10 cellular contexts compared by ENCODE assay signal in the genomic region with DNA sequence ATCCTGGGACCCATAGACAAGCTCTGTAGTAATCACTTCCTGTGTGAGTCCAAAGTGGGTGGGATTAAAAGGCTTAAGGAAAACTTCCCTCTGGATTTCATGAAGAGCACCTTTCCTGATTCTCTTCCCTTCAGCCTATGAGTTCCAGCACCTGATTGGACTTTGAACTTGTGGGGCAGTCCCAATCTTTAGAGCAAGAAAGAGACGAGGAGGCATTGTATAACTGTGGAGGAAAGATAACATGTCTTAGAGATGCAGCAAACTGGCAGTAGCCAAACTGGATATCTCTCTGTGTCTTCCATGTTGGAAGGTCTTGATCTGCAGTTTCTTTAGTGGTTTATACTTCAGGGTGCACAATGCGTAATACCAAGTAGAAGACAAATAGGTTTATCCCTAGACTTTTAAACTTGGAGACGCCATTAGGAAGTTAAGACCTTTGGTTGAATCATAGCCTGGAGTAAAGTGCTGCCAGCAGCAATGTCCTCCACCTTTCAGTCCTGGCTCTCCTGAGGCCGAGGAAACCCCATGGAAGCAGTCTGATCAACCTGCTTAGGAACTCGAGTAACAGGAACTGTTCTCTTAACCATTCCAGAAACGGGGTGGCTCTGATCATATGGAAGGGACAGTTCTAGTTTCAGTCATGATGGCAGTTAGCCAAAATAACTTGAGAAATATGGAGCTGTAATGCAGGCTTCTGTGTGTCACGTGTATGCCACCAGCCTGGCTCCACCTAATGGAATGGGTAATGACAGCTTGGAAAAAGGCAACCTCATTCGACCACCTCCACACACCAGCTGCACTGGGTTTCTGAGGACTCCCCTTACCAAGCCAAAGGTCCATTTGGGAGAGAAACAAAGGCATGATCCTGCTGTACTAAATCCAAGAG. TPM values are rescaled to one million over a fixed set of nuclear protein-coding genes. Genes with fewer than 3 reads are reported as not detected.
DNase-seq lines count a peak whose midpoint lies in the region; ATAC-seq, FAIRE-seq and TF ChIP-seq lines count a peak whose summit lies in the region.
"Had no signal": no experiment of that assay in that cellular context is flagged by ENCODE, and none has a peak within 500 bp of the region (broad histone marks: within the 10 kb centered on the region; RNA-seq: fewer than 3 reads in every experiment).

No MANE protein-coding gene starts in this region.

- no peak for FAIRE-seq in kidney (lab: Jason Lieb, UNC)

- peaks cover 33% of the 10 kb centered on the region for H3K36me3 Mint-ChIP-seq in activated CD4-positive, alpha-beta T cell treated with anti-CD3 and anti-CD28 coated beads, Interleukin-2, amount 10 ng/mL, durations not matched to agents 24 days and 14 days (ENCODE audit: low read depth)

- no peak overlapping the region for H3K9ac ChIP-seq in kidney (ENCODE audit: low read length in 2 of 2)

- DNase-seq in A673 (ENCODE audit: low spot score), result peak; percentile 37
- peak; percentile 15 for DNase-seq in ELR (ENCODE audit: low read depth)
- peak; percentile 20 for DNase-seq in cerebellar cortex (ENCODE audit: low spot score)
- DNase-seq in lung (ENCODE audit: low spot score), result peak; percentile 32
- DNase-seq in kidney, result no peak
- no peak for DNase-seq in activated CD4-positive, alpha-beta T cell treated with anti-CD3 and anti-CD28 coated beads, Interleukin-2, amount 10 ng/mL, durations not matched to agents 24 days and 14 days
- no peak for DNase-seq in SJCRH30
- DNase-seq: DMS53, NCI-H524 treated with DMSO at 0.1 percent for 48 hours had no signal

- H3K4me1 Mint-ChIP-seq in activated CD4-positive, alpha-beta T cell treated with anti-CD3 and anti-CD28 coated beads, Interleukin-2, amount 10 ng/mL, durations not matched to agents 24 days and 14 days, result peaks cover 11% of the 10 kb centered on the region

- intact Hi-C loops in A673 (cut with micrococcal nuclease; ENCODE audit: unreplicated experiment), result no loop called here
- intact Hi-C loops in kidney (cut with DNase I), result no loop called here
- intact Hi-C loops in activated CD4-positive, alpha-beta T cell treated with anti-CD3 and anti-CD28 coated beads, Interleukin-2, amount 10 ng/mL, durations not matched to agents 24 days and 14 days (cut with micrococcal nuclease), result no loop called here

- ATAC-seq in lung (ENCODE audit: insufficient read depth, low FRiP score) (no peak), GM18907 (IDR thresholded peaks at IDR 0.05; ENCODE audit: unreplicated experiment) (no peak)

- H3K4me3 ChIP-seq in A673 (ENCODE audit: low read depth, low read length, poor library complexity, severe bottlenecking) (no peak overlapping the region), lung (no peak overlapping the region), kidney (ENCODE audit: low read length in 2 of 2) (no peak overlapping the region), SJCRH30 (no peak overlapping the region)

- BruUV-seq in A673 (replicated peaks; lab: Mats Ljungman, UMichigan), result no TSS peak

- H3K36me3 ChIP-seq in A673 (ENCODE audit: insufficient read depth, low read length, poor library complexity, severe bottlenecking) (peaks cover 20% of the 10 kb centered on the region), lung (ENCODE audit: control insufficient read depth in 2 of 2, insufficient read depth in 2 of 2, low read length in 2 of 2) (peaks cover 4 to 8% of the 10 kb centered on the region in 2 donors), kidney (ENCODE audit: control insufficient read depth in 1 of 2, insufficient read depth in 2 of 2, low read length in 2 of 2) (peaks cover 10 to 23% of the 10 kb centered on the region in 2 donors), SJCRH30 (peaks cover 30% of the 10 kb centered on the region)

- peak overlapping the region; percentile 37 for H3K27ac ChIP-seq in A673 (ENCODE audit: low read depth, low read length, poor library complexity, severe bottlenecking)
- peak overlapping the region; percentile 52 to 72 for H3K27ac ChIP-seq in lung (ENCODE audit: low read depth in 1 of 2, low read length in 1 of 2)
- H3K27ac ChIP-seq in kidney (ENCODE audit: low read depth in 2 of 2, low read length in 2 of 2), result no peak overlapping the region
- no peak overlapping the region for H3K27ac ChIP-seq in SJCRH30

- 58 to 61% methylated on average over 8 of the region's 8 CpGs for WGBS in lung, 2 donors

- no peak overlapping the region for H3K4me3 Mint-ChIP-seq in activated CD4-positive, alpha-beta T cell treated with anti-CD3 and anti-CD28 coated beads, Interleukin-2, amount 10 ng/mL, durations not matched to agents 24 days and 14 days

- TF ChIP-seq CTCF in A673 (conservative IDR thresholded peaks at IDR 0.05; ENCODE audit: low read depth, low read length) (no peak), lung (IDR thresholded peaks at IDR 0.05; ENCODE audit: control extremely low read depth, extremely low read depth) (no peak), kidney (IDR thresholded peaks at IDR 0.05; ENCODE audit: borderline replicate concordance, extremely low read depth, insufficient read depth) (no peak)

- peaks cover 26% of the 10 kb centered on the region for H3K4me1 ChIP-seq in A673 (ENCODE audit: insufficient read depth, low read length, poor library complexity, severe bottlenecking)
- H3K4me1 ChIP-seq in lung (ENCODE audit: control insufficient read depth in 2 of 2, insufficient read depth in 2 of 2, low read length in 2 of 2), result peaks cover 0 to 4% of the 10 kb centered on the region in 2 donors
- peaks cover 0 to 8% of the 10 kb centered on the region in 2 donors for H3K4me1 ChIP-seq in kidney (ENCODE audit: control insufficient read depth in 1 of 2, insufficient read depth in 1 of 2, low read depth in 1 of 2, low read length in 2 of 2)
- H3K4me1 ChIP-seq in SJCRH30, result no peaks in the 10 kb centered on the region

- H3K27ac Mint-ChIP-seq in activated CD4-positive, alpha-beta T cell treated with anti-CD3 and anti-CD28 coated beads, Interleukin-2, amount 10 ng/mL, durations not matched to agents 24 days and 14 days, result no peak overlapping the region

- POLR2A ChIA-PET in A673 (lab: Charles Lee; ENCODE audit: low non-redundant PET), result no interaction called here

- H3K9me3 Mint-ChIP-seq in activated CD4-positive, alpha-beta T cell treated with anti-CD3 and anti-CD28 coated beads, Interleukin-2, amount 10 ng/mL, durations not matched to agents 24 days and 14 days, result no peaks in the 10 kb centered on the region

- H3K27me3 Mint-ChIP-seq in activated CD4-positive, alpha-beta T cell treated with anti-CD3 and anti-CD28 coated beads, Interleukin-2, amount 10 ng/mL, durations not matched to agents 24 days and 14 days, result no peaks in the 10 kb centered on the region

- CTCF ChIA-PET in A673 (lab: Charles Lee), result no interaction called here

- H3K27me3 ChIP-seq in A673 (replicated peaks; ENCODE audit: insufficient read depth, low read depth, low read length, poor library complexity) (no peaks in the 10 kb centered on the region), lung (ENCODE audit: control insufficient read depth, insufficient read depth) (no peaks in the 10 kb centered on the region), SJCRH30 (no peaks in the 10 kb centered on the region)

- H3K9me3 ChIP-seq in A673 (ENCODE audit: low read depth, low read length, poor library complexity, severe bottlenecking) (no peaks in the 10 kb centered on the region), lung (ENCODE audit: control insufficient read depth in 2 of 2, insufficient read depth in 1 of 2, low read length in 1 of 2) (no peaks in the 10 kb centered on the region), kidney (ENCODE audit: control insufficient read depth in 1 of 2, low read length in 2 of 2) (no peaks in the 10 kb centered on the region), SJCRH30 (replicated peaks) (no peaks in the 10 kb centered on the region)

RNA-seq across cellular contexts. Expression of gene EIF1B, which starts 4.7 kb away (rescaled TPM):
- 32.1 and 34.4 TPM in 2 replicates for total RNA-seq in A673 (2021)
- total RNA-seq in lung, result 10 to 100 TPM; 43.4 to 55.9 TPM
- 10 to 100 TPM; 45.7 to 84.6 TPM for polyA plus RNA-seq in lung
- total RNA-seq in kidney, result 48.3 TPM
- 97.8 TPM for polyA plus RNA-seq in kidney (ENCODE audit: insufficient read depth, low read depth, low replicate concordance)
- total RNA-seq in activated CD4-positive, alpha-beta T cell treated with anti-CD3 and anti-CD28 coated beads, Interleukin-2, amount 10 ng/mL, durations not matched to agents 24 days and 14 days, result 46.1 and 47.7 TPM in 2 replicates
- total RNA-seq in SJCRH30 (2014; rRNA removed; shearing (Covaris generic)), result 21.7 and 22.3 TPM in 2 replicates

Comparison
In these comparisons a context has a peak if more than half of its experiments do, and no peak if none do; other contexts are left out.
1. DNase-seq: peak in A673 (single experiment), ELR (single experiment), cerebellar cortex (single experiment) and lung (single experiment); none in kidney (single experiment), activated CD4-positive, alpha-beta T cell treated with anti-CD3 and anti-CD28 coated beads, Interleukin-2, amount 10 ng/mL, durations not matched to agents 24 days and 14 days (single experiment) and SJCRH30 (0 of 2).
2. H3K27ac ChIP-seq: peak in A673 (single experiment) and lung (2 of 2); none in kidney (0 of 2) and SJCRH30 (single experiment).